27 cellular contexts compared by ENCODE assay signal in genomic region chr6:168704678-168705077, GRCh38.
"Had no signal": no experiment of that assay in that cellular context is flagged by ENCODE, and none has a peak within 500 bp of the region (broad histone marks: within the 10 kb centered on the region; RNA-seq: fewer than 3 reads in every experiment).

No MANE protein-coding gene starts in this region.

- H3K36me3 Mint-ChIP-seq: activated CD4-positive, alpha-beta memory T cell treated with anti-CD3 and anti-CD28 coated beads for 36 hours; activated CD8-positive, alpha-beta memory T cell treated with anti-CD3 and anti-CD28 coated beads, Interleukin-2, amount 10 ng/mL, durations not matched to agents 7 days and 5 days; activated naive CD4-positive, alpha-beta T cell treated with anti-CD3 and anti-CD28 coated beads, Interleukin-2, amount 50 U/mL, for 24 hours; activated naive CD8-positive, alpha-beta T cell treated with anti-CD3 and anti-CD28 coated beads for 36 hours had no signal

- H3K36me3 ChIP-seq: adrenal gland, colonic mucosa, esophagus squamous epithelium had no signal

- H3K27me3 Mint-ChIP-seq: activated CD4-positive, alpha-beta T cell treated with anti-CD3 and anti-CD28 coated beads, Interleukin-2, amount 10 ng/mL, durations not matched to agents 24 days and 14 days; activated CD8-positive, alpha-beta memory T cell treated with anti-CD3 and anti-CD28 coated beads, Interleukin-2, amount 10 ng/mL, durations not matched to agents 7 days and 5 days; dendritic cell treated with granulocyte-macrophage colony-stimulating factor and Interleukin-4, amounts not matched to agents 40 ng/mL and 50 ng/mL, for 4 days had no signal

- H3K27ac Mint-ChIP-seq: activated CD4-positive, alpha-beta memory T cell treated with anti-CD3 and anti-CD28 coated beads for 36 hours; activated CD4-positive, alpha-beta T cell treated with anti-CD3 and anti-CD28 coated beads for 36 hours; activated CD4-positive, alpha-beta T cell treated with anti-CD3 and anti-CD28 coated beads, Interleukin-2, amount 10 ng/mL, durations not matched to agents 24 days and 14 days; activated CD8-positive, alpha-beta memory T cell treated with anti-CD3 and anti-CD28 coated beads, Interleukin-2, amount 10 ng/mL, durations not matched to agents 7 days and 5 days; activated CD8-positive, alpha-beta T cell treated with anti-CD3 and anti-CD28 coated beads, Interleukin-2, amount 10 ng/mL, durations not matched to agents 7 days and 5 days; activated naive CD4-positive, alpha-beta T cell treated with anti-CD3 and anti-CD28 coated beads for 36 hours; activated naive CD4-positive, alpha-beta T cell treated with anti-CD3 and anti-CD28 coated beads, Interleukin-2, amount 50 U/mL, for 24 hours; activated naive CD8-positive, alpha-beta T cell treated with anti-CD3 and anti-CD28 coated beads for 36 hours; activated naive CD8-positive, alpha-beta T cell treated with anti-CD3 and anti-CD28 coated beads, Interleukin-2, amount 50 U/mL, for 24 hours; activated T-helper 1 cell treated with anti-CD3 and anti-CD28 coated beads, Interleukin-12 subunit alpha, Interleukin-12 subunit beta, Interleukin-2, Interleukin-4 antibody, amounts not matched to agents 30 ng/mL and 10 ng/mL and 1 ng/mL, durations not matched to agents 14 hours and 24 hours and 36 hours; activated T-helper 2 cell treated with anti-CD3 and anti-CD28 coated beads, Interferon-gamma antibody, Interleukin-2, Interleukin-4, amounts not matched to agents 10 μg/mL and 5 μg/mL and 100 μg/mL, durations not matched to agents 14 hours and 24 hours and 36 hours; dendritic cell treated with granulocyte-macrophage colony-stimulating factor and Interleukin-4, amounts not matched to agents 40 ng/mL and 50 ng/mL, for 4 days had no signal

- H3K4me1 Mint-ChIP-seq: activated CD4-positive, alpha-beta T cell treated with anti-CD3 and anti-CD28 coated beads for 36 hours; activated CD4-positive, alpha-beta T cell treated with anti-CD3 and anti-CD28 coated beads, Interleukin-2, amount 10 ng/mL, durations not matched to agents 24 days and 14 days; activated CD8-positive, alpha-beta memory T cell treated with anti-CD3 and anti-CD28 coated beads, Interleukin-2, amount 10 ng/mL, durations not matched to agents 7 days and 5 days; activated naive CD4-positive, alpha-beta T cell treated with anti-CD3 and anti-CD28 coated beads, Interleukin-2, amount 50 U/mL, for 24 hours; activated naive CD8-positive, alpha-beta T cell treated with anti-CD3 and anti-CD28 coated beads for 36 hours; activated naive CD8-positive, alpha-beta T cell treated with anti-CD3 and anti-CD28 coated beads, Interleukin-2, amount 50 U/mL, for 24 hours had no signal

- H3K4me1 ChIP-seq: adrenal gland, body of pancreas, colonic mucosa, esophagus squamous epithelium had no signal

- H3K4me3 Mint-ChIP-seq: activated CD4-positive, alpha-beta memory T cell treated with anti-CD3 and anti-CD28 coated beads for 36 hours; activated CD4-positive, alpha-beta T cell treated with anti-CD3 and anti-CD28 coated beads for 36 hours; activated CD4-positive, alpha-beta T cell treated with anti-CD3 and anti-CD28 coated beads, Interleukin-2, amount 10 ng/mL, durations not matched to agents 24 days and 14 days; activated CD8-positive, alpha-beta memory T cell treated with anti-CD3 and anti-CD28 coated beads, Interleukin-2, amount 10 ng/mL, durations not matched to agents 7 days and 5 days; activated CD8-positive, alpha-beta T cell treated with anti-CD3 and anti-CD28 coated beads, Interleukin-2, amount 10 ng/mL, durations not matched to agents 7 days and 5 days; activated naive CD4-positive, alpha-beta T cell treated with anti-CD3 and anti-CD28 coated beads for 36 hours; activated naive CD4-positive, alpha-beta T cell treated with anti-CD3 and anti-CD28 coated beads, Interleukin-2, amount 50 U/mL, for 24 hours; activated naive CD8-positive, alpha-beta T cell treated with anti-CD3 and anti-CD28 coated beads for 36 hours; activated naive CD8-positive, alpha-beta T cell treated with anti-CD3 and anti-CD28 coated beads, Interleukin-2, amount 50 U/mL, for 24 hours; activated T-helper 1 cell treated with anti-CD3 and anti-CD28 coated beads, Interleukin-12 subunit alpha, Interleukin-12 subunit beta, Interleukin-2, Interleukin-4 antibody, amounts not matched to agents 30 ng/mL and 10 ng/mL and 1 ng/mL, durations not matched to agents 14 hours and 24 hours and 36 hours; dendritic cell treated with granulocyte-macrophage colony-stimulating factor and Interleukin-4, amounts not matched to agents 40 ng/mL and 50 ng/mL, for 4 days had no signal

- H3K9me3 Mint-ChIP-seq: activated CD4-positive, alpha-beta memory T cell treated with anti-CD3 and anti-CD28 coated beads for 36 hours; activated CD4-positive, alpha-beta T cell treated with anti-CD3 and anti-CD28 coated beads, Interleukin-2, amount 10 ng/mL, durations not matched to agents 24 days and 14 days; activated naive CD4-positive, alpha-beta T cell treated with anti-CD3 and anti-CD28 coated beads for 36 hours; activated naive CD4-positive, alpha-beta T cell treated with anti-CD3 and anti-CD28 coated beads, Interleukin-2, amount 50 U/mL, for 24 hours; activated naive CD8-positive, alpha-beta T cell treated with anti-CD3 and anti-CD28 coated beads for 36 hours; activated T-helper 1 cell treated with anti-CD3 and anti-CD28 coated beads, Interleukin-12 subunit alpha, Interleukin-12 subunit beta, Interleukin-2, Interleukin-4 antibody, amounts not matched to agents 30 ng/mL and 10 ng/mL and 1 ng/mL, durations not matched to agents 14 hours and 24 hours and 36 hours; activated T-helper 2 cell treated with anti-CD3 and anti-CD28 coated beads, Interferon-gamma antibody, Interleukin-2, Interleukin-4, amounts not matched to agents 10 μg/mL and 5 μg/mL and 100 μg/mL, durations not matched to agents 14 hours and 24 hours and 36 hours; dendritic cell treated with granulocyte-macrophage colony-stimulating factor and Interleukin-4, amounts not matched to agents 40 ng/mL and 50 ng/mL, for 4 days had no signal

- H3K4me3 ChIP-seq: adrenal gland, body of pancreas, colonic mucosa, esophagus squamous epithelium had no signal

- DNase-seq: activated CD4-positive, alpha-beta memory T cell treated with anti-CD3 and anti-CD28 coated beads for 36 hours; activated CD4-positive, alpha-beta T cell treated with anti-CD3 and anti-CD28 coated beads for 36 hours; activated CD4-positive, alpha-beta T cell treated with anti-CD3 and anti-CD28 coated beads, Interleukin-2, amount 10 ng/mL, durations not matched to agents 24 days and 14 days; activated CD4-positive, CD25-positive, alpha-beta regulatory T cell; activated CD4-positive, CD25-positive, alpha-beta regulatory T cell treated with anti-CD3 and anti-CD28 coated beads, Interleukin-2, amount 50 U/mL, for 72 hours; activated CD8-positive, alpha-beta memory T cell treated with anti-CD3 and anti-CD28 coated beads, Interleukin-2, amount 10 ng/mL, durations not matched to agents 7 days and 5 days; activated CD8-positive, alpha-beta memory T cell treated with anti-CD3 and anti-CD28 coated beads, Interleukin-2, amount 50 U/mL, for 4 hours; activated CD8-positive, alpha-beta T cell treated with anti-CD3 and anti-CD28 coated beads, Interleukin-2, amount 10 ng/mL, durations not matched to agents 7 days and 5 days; activated effector memory CD4-positive, alpha-beta T cell treated with anti-CD3 and anti-CD28 coated beads, Interleukin-2, amount 50 U/mL, for 16 hours; activated naive CD4-positive, alpha-beta T cell treated with anti-CD3 and anti-CD28 coated beads for 36 hours; activated naive CD8-positive, alpha-beta T cell treated with anti-CD3 and anti-CD28 coated beads for 36 hours; activated naive CD8-positive, alpha-beta T cell treated with anti-CD3 and anti-CD28 coated beads, Interleukin-2, amount 50 U/mL, for 24 hours; activated T-cell treated with anti-CD3 and anti-CD28 coated beads, Interleukin-2, amount 50 U/mL, for 1 hour; activated T-cell treated with anti-CD3 and anti-CD28 coated beads, Interleukin-2, amount 50 U/mL, for 48 hours; body of pancreas; central memory CD4-positive, alpha-beta T cell; cerebellar nuclear complex; colonic mucosa; dorsolateral prefrontal cortex; effector memory CD4-positive, alpha-beta T cell; esophagus squamous epithelium; T-helper 2 cell had no signal

- H3K27ac ChIP-seq: adrenal gland, body of pancreas, colonic mucosa, dorsolateral prefrontal cortex, esophagus squamous epithelium had no signal

- ATAC-seq: activated CD4-positive, alpha-beta T cell treated with anti-CD3 and anti-CD28 coated beads for 36 hours; activated CD8-positive, alpha-beta memory T cell treated with anti-CD3 and anti-CD28 coated beads, Interleukin-2, amount 10 ng/mL, durations not matched to agents 7 days and 5 days; activated CD8-positive, alpha-beta T cell treated with anti-CD3 and anti-CD28 coated beads, Interleukin-2, amount 10 ng/mL, durations not matched to agents 7 days and 5 days; activated naive CD8-positive, alpha-beta T cell treated with anti-CD3 and anti-CD28 coated beads, Interleukin-2, amount 50 U/mL, for 24 hours; body of pancreas had no signal

- H3K27me3 ChIP-seq: adrenal gland, body of pancreas, colonic mucosa had no signal
